2 cellular contexts compared by ENCODE assay signal in genomic region chr15:101233651-101234281, GRCh38.
A peak's percentile ranks its signal among the peaks of the same experiment; 100 is the strongest.
TF ChIP-seq lines count a peak whose summit lies in the region.

No MANE protein-coding gene starts in this region.

TF ChIP-seq in IMR-90, 13 proteins besides CTCF, POLR2A, EP300 and RAD21:
- TF ChIP-seq RCOR1 (IDR thresholded peaks at IDR 0.05; ENCODE audit: insufficient replicate concordance, low read length) (no peak), CEBPB (IDR thresholded peaks at IDR 0.05; ENCODE audit: low read depth, low read length) (peak; percentile 75)

TF ChIP-seq in H1, 55 proteins besides CTCF, POLR2A, EP300 and RAD21:
- TF ChIP-seq CEBPB (IDR thresholded peaks at IDR 0.05; ENCODE audit: low read depth, low read length) (peak; percentile 37; the same call in 1 of the 2 replicates), CBX5 (IDR thresholded peaks at IDR 0.05; ENCODE audit: low read depth, low read length) (no peak)
